ENCODE assay signal across 1 cellular context in the genomic region with DNA sequence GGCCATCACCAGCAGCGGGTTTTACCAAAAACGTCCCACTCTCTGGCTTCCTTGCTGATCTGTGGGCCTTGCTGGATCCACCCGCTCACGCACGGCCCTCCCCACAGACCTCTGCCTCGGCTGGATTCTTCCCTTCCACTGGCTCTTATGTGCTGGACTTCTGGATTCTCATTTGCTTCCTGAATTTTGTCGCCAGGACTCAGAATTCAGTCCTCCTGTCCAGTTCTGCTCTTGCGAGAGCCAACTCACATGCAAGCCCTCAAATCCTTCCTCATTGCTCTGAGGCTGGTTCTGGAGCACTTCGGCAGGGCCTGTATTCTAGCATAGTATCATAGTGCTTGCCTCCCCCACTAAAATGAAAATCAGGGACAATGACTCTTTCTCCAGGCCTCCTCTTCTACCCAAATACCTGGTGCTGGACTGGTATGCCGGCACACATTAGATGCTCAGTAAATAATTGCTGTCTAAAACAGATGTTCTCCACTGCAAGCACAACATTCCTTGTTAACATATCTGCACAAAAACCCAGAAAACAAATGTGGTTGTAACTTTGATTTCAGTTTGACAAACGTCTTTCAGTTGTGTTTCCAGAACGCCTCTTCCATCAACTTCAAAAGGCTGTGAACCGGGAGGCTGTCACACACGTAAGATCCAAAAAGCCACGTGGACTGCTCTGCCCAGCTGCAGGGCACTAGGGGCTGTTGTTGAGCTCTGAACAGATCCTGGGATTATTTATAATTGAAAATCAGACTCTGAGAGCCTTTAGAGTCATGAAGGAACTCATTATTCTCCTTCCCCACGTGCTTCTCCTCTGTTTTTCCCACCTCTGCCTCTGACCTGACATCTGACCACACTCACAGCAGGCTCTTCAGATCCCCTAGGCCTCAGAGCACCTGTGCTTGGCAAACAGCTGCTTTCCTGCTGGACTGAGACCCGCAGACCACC.
TF ChIP-seq lines count a peak whose summit lies in the region.

No MANE protein-coding gene starts in this region.

TF ChIP-seq in GM12878, 131 proteins besides CTCF, POLR2A, EP300 and RAD21 (continued from another document and continues in another):
- TF ChIP-seq E2F4 (IDR thresholded peaks at IDR 0.05; ENCODE audit: low read depth, low read length) (no peak), CHD2 (IDR thresholded peaks at IDR 0.05; ENCODE audit: borderline replicate concordance, low read depth, low read length) (no peak), CHD1 (IDR thresholded peaks at IDR 0.05; ENCODE audit: low read depth, low read length) (no peak), BCLAF1 (IDR thresholded peaks at IDR 0.05) (no peak), KLF5 (IDR thresholded peaks at IDR 0.05; ENCODE audit: partially characterized antibody) (no peak), DPF2 (IDR thresholded peaks at IDR 0.05) (0 out of 2 replicates have a peak, but pooled peaks have one; percentile 39), PML (IDR thresholded peaks at IDR 0.05; ENCODE audit: low read length) (no peak), JUND (IDR thresholded peaks at IDR 0.05; ENCODE audit: low read depth, low read length) (no peak), SPI1 (IDR thresholded peaks at IDR 0.05; ENCODE audit: borderline replicate concordance, insufficient read depth, low read depth, low read length) (no peak), MEF2A (IDR thresholded peaks at IDR 0.05; ENCODE audit: insufficient read depth, low read depth, low read length) (peak; percentile 41; the same call in 1 of the 2 replicates), BCL11A (IDR thresholded peaks at IDR 0.05; ENCODE audit: low read depth, low read length) (peak; percentile 81), GABPA (IDR thresholded peaks at IDR 0.05; ENCODE audit: low read depth) (no peak), NBN (IDR thresholded peaks at IDR 0.05) (no peak), ETV6 (conservative IDR thresholded peaks at IDR 0.05 in 1 of 2, IDR thresholded peaks at IDR 0.05 in 1 of 2; ENCODE audit: borderline replicate concordance in 1 of 2, low read depth in 1 of 2) (no peak), ZNF274 (IDR thresholded peaks at IDR 0.05; ENCODE audit: insufficient read depth, insufficient read length) (no peak), HCFC1 (IDR thresholded peaks at IDR 0.05; ENCODE audit: low read length) (no peak), SRF (IDR thresholded peaks at IDR 0.05; ENCODE audit: low read depth in 2 of 2, low read length in 2 of 2) (0 out of 4 replicates have a peak, but pooled peaks of 1 of the 2 experiments have one; percentile 4), JUNB (IDR thresholded peaks at IDR 0.05) (peak; percentile 72), IRF4 (IDR thresholded peaks at IDR 0.05; ENCODE audit: low read depth, low read length) (peak; percentile 95), SREBF2 (IDR thresholded peaks at IDR 0.05; ENCODE audit: low read length) (no peak), HDGF (IDR thresholded peaks at IDR 0.05) (no peak), BHLHE40 (IDR thresholded peaks at IDR 0.05; ENCODE audit: borderline replicate concordance in 1 of 2, low read depth in 2 of 2, low read length in 1 of 2) (peak; percentile 17 to 33; a peak in 1 of 4 replicates), ZBED1 (IDR thresholded peaks at IDR 0.05; ENCODE audit: borderline replicate concordance) (no peak), EGR1 (IDR thresholded peaks at IDR 0.05; ENCODE audit: borderline replicate concordance in 1 of 2, low read depth in 2 of 2, low read length in 2 of 2) (no peak), IKZF2 (IDR thresholded peaks at IDR 0.05) (peak; percentile 82 to 84), FOXK2 (IDR thresholded peaks at IDR 0.05) (no peak), SMARCA5 (IDR thresholded peaks at IDR 0.05) (no peak), STAT3 (IDR thresholded peaks at IDR 0.05; ENCODE audit: low read depth, low read length) (no peak), RUNX3 (IDR thresholded peaks at IDR 0.05; ENCODE audit: low read length) (peak; percentile 91), ATF3 (IDR thresholded peaks at IDR 0.05; ENCODE audit: borderline replicate concordance, extremely low read depth, low read depth, low read length) (no peak), HDAC2 (IDR thresholded peaks at IDR 0.05) (no peak), TCF12 (IDR thresholded peaks at IDR 0.05; ENCODE audit: low read depth, low read length) (peak; percentile 97), ZNF207 (IDR thresholded peaks at IDR 0.05; ENCODE audit: borderline replicate concordance) (no peak), CHD4 (IDR thresholded peaks at IDR 0.05) (no peak), BACH1 (IDR thresholded peaks at IDR 0.05; ENCODE audit: borderline replicate concordance) (no peak; the same call in 1 of the 2 replicates), POLR2AphosphoS2 (IDR thresholded peaks at IDR 0.05; ENCODE audit: low read depth, low read length) (no peak), BRCA1 (IDR thresholded peaks at IDR 0.05; ENCODE audit: low read depth, low read length) (no peak), TARDBP (IDR thresholded peaks at IDR 0.05; ENCODE audit: borderline replicate concordance) (no peak)
- TF ChIP-seq, protein P1, sequence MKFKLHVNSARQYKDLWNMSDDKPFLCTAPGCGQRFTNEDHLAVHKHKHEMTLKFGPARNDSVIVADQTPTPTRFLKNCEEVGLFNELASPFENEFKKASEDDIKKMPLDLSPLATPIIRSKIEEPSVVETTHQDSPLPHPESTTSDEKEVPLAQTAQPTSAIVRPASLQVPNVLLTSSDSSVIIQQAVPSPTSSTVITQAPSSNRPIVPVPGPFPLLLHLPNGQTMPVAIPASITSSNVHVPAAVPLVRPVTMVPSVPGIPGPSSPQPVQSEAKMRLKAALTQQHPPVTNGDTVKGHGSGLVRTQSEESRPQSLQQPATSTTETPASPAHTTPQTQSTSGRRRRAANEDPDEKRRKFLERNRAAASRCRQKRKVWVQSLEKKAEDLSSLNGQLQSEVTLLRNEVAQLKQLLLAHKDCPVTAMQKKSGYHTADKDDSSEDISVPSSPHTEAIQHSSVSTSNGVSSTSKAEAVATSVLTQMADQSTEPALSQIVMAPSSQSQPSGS (IDR thresholded peaks at IDR 0.05; ENCODE audit: low read length), result peak; percentile 77
- TF ChIP-seq, protein P2, sequence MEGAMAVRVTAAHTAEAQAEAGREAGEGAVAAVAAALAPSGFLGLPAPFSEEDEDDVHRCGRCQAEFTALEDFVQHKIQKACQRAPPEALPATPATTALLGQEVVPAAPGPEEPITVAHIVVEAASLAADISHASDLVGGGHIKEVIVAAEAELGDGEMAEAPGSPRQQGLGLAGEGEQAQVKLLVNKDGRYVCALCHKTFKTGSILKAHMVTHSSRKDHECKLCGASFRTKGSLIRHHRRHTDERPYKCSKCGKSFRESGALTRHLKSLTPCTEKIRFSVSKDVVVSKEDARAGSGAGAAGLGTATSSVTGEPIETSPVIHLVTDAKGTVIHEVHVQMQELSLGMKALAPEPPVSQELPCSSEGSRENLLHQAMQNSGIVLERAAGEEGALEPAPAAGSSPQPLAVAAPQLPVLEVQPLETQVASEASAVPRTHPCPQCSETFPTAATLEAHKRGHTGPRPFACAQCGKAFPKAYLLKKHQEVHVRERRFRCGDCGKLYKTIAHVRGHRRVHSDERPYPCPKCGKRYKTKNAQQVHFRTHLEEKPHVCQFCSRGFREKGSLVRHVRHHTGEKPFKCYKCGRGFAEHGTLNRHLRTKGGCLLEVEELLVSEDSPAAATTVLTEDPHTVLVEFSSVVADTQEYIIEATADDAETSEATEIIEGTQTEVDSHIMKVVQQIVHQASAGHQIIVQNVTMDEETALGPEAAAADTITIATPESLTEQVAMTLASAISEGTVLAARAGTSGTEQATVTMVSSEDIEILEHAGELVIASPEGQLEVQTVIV (IDR thresholded peaks at IDR 0.05; ENCODE audit: borderline replicate concordance, partially characterized antibody), result no peak
- TF ChIP-seq, protein P3, sequence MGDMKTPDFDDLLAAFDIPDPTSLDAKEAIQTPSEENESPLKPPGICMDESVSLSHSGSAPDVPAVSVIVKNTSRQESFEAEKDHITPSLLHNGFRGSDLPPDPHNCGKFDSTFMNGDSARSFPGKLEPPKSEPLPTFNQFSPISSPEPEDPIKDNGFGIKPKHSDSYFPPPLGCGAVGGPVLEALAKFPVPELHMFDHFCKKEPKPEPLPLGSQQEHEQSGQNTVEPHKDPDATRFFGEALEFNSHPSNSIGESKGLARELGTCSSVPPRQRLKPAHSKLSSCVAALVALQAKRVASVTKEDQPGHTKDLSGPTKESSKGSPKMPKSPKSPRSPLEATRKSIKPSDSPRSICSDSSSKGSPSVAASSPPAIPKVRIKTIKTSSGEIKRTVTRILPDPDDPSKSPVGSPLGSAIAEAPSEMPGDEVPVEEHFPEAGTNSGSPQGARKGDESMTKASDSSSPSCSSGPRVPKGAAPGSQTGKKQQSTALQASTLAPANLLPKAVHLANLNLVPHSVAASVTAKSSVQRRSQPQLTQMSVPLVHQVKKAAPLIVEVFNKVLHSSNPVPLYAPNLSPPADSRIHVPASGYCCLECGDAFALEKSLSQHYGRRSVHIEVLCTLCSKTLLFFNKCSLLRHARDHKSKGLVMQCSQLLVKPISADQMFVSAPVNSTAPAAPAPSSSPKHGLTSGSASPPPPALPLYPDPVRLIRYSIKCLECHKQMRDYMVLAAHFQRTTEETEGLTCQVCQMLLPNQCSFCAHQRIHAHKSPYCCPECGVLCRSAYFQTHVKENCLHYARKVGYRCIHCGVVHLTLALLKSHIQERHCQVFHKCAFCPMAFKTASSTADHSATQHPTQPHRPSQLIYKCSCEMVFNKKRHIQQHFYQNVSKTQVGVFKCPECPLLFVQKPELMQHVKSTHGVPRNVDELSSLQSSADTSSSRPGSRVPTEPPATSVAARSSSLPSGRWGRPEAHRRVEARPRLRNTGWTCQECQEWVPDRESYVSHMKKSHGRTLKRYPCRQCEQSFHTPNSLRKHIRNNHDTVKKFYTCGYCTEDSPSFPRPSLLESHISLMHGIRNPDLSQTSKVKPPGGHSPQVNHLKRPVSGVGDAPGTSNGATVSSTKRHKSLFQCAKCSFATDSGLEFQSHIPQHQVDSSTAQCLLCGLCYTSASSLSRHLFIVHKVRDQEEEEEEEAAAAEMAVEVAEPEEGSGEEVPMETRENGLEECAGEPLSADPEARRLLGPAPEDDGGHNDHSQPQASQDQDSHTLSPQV (IDR thresholded peaks at IDR 0.05), result no peak
- TF ChIP-seq, protein P4, sequence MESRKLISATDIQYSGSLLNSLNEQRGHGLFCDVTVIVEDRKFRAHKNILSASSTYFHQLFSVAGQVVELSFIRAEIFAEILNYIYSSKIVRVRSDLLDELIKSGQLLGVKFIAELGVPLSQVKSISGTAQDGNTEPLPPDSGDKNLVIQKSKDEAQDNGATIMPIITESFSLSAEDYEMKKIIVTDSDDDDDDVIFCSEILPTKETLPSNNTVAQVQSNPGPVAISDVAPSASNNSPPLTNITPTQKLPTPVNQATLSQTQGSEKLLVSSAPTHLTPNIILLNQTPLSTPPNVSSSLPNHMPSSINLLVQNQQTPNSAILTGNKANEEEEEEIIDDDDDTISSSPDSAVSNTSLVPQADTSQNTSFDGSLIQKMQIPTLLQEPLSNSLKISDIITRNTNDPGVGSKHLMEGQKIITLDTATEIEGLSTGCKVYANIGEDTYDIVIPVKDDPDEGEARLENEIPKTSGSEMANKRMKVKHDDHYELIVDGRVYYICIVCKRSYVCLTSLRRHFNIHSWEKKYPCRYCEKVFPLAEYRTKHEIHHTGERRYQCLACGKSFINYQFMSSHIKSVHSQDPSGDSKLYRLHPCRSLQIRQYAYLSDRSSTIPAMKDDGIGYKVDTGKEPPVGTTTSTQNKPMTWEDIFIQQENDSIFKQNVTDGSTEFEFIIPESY (IDR thresholded peaks at IDR 0.05), result no peak
- TF ChIP-seq, protein P5, sequence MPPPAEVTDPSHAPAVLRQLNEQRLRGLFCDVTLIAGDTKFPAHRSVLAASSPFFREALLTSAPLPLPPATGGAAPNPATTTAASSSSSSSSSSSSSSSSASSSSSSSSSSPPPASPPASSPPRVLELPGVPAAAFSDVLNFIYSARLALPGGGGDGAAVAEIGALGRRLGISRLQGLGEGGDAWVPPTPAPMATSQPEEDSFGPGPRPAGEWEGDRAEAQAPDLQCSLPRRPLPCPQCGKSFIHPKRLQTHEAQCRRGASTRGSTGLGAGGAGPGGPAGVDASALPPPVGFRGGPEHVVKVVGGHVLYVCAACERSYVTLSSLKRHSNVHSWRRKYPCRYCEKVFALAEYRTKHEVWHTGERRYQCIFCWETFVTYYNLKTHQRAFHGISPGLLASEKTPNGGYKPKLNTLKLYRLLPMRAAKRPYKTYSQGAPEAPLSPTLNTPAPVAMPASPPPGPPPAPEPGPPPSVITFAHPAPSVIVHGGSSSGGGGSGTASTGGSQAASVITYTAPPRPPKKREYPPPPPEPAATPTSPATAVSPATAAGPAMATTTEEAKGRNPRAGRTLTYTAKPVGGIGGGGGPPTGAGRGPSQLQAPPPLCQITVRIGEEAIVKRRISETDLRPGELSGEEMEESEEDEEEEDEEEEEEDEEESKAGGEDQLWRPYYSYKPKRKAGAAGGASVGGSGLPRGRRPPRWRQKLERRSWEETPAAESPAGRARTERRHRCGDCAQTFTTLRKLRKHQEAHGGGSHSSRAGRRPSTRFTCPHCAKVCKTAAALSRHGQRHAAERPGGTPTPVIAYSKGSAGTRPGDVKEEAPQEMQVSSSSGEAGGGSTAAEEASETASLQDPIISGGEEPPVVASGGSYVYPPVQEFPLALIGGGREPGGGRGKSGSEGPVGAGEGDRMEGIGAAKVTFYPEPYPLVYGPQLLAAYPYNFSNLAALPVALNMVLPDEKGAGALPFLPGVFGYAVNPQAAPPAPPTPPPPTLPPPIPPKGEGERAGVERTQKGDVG (CRISPR knock-in tag; IDR thresholded peaks at IDR 0.05), result no peak
